13 cellular contexts compared by ENCODE assay signal in the genomic region with DNA sequence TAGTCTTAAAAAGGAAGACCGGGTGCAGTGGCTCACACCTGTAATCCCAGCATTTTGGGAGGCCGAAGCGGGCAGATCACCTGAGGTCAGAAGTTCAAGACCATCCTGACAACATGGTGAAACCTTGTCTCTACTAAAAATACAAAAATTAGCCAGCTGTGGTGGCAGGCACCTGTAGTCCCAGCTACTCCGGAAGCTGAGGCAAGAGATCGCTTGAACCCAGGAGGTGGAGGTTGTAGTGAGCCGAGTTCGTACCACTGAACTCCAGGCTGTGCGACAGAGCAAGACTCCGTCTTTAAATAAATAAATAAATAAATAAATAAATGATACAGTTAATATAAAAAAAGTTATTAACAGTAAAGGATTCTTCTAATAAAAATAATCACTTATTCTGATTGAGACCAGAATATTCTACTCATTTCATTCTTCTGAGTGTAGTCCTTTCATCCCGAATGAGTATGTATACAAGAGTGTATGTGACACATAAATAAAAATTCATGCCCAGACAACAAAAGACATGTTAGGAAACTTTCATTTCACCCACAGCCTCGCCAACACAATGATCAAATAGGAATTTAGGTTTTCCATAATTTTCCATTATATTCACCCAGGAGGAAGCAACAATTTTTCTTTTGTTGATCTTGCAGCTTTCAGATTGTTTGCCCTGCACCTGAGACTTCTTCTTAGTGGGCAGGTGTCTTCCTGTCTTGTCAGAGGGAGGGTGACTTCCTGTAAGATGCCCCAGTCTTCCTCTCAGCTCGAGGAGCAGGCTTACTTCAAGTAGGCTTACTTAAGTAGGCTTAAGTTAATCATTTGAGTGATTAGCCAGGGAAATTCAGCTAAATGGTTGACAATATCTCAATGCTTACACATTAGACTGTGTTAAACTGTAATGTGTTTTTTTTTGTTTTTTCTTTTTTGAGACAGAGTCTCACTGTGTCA. TPM values are rescaled to one million over a fixed set of nuclear protein-coding genes. Genes with fewer than 3 reads are reported as not detected.
DNase-seq lines count a peak whose midpoint lies in the region; FAIRE-seq and TF ChIP-seq lines count a peak whose summit lies in the region.
"Had no signal": no experiment of that assay in that cellular context is flagged by ENCODE, and none has a peak within 500 bp of the region (broad histone marks: within the 10 kb centered on the region; RNA-seq: fewer than 3 reads in every experiment).

No MANE protein-coding gene starts in this region.

- H3F3A ChIP-seq in PC-9 (ENCODE audit: insufficient read depth, low read depth) = no peaks in the 10 kb centered on the region; the same call in 1 of the 2 replicates

- H3K36me3 ChIP-seq in WERI-Rb-1 (no peaks in the 10 kb centered on the region), PC-9 (ENCODE audit: low read depth) (no peaks in the 10 kb centered on the region), A673 (ENCODE audit: insufficient read depth, low read length, poor library complexity, severe bottlenecking) (no peaks in the 10 kb centered on the region)
- H3K36me3 ChIP-seq: esophagus muscularis mucosa had no signal

- no peaks in the 10 kb centered on the region for H4K20me1 ChIP-seq in PC-9 (ENCODE audit: insufficient read depth)

- intact Hi-C loops in PC-9 (cut with micrococcal nuclease; ENCODE audit: unreplicated experiment) = no loop called here
- intact Hi-C loops in A673 (cut with micrococcal nuclease; ENCODE audit: unreplicated experiment) = no loop called here

- H3K27me3 ChIP-seq in WERI-Rb-1 (ENCODE audit: insufficient read depth, low read depth, severe bottlenecking) (no peaks in the 10 kb centered on the region), PC-9 (ENCODE audit: insufficient read depth, low read depth) (no peaks in the 10 kb centered on the region), A673 (replicated peaks; ENCODE audit: insufficient read depth, low read depth, low read length, poor library complexity) (no peaks in the 10 kb centered on the region)
- H3K27me3 ChIP-seq: esophagus muscularis mucosa had no signal

- TF ChIP-seq POLR2A in H54 (IDR thresholded peaks at IDR 0.05; ENCODE audit: low read depth, low read length) = no peak

- H3K9me2 ChIP-seq in PC-9 (ENCODE audit: insufficient read depth) = no peaks in the 10 kb centered on the region

- H3K4me2 ChIP-seq in PC-9 = no peak overlapping the region

- no peak for TF ChIP-seq CTCF in D721Med (IDR thresholded peaks at IDR 0.05; ENCODE audit: insufficient read depth, missing control alignments)
- no peak for TF ChIP-seq CTCF in WERI-Rb-1 (IDR thresholded peaks at IDR 0.05; ENCODE audit: low read depth, low read length)
- TF ChIP-seq CTCF in epithelial cell of esophagus (IDR thresholded peaks at IDR 0.05; ENCODE audit: insufficient read depth, low read depth, low read length, missing control alignments) = no peak
- TF ChIP-seq CTCF in PC-9 (conservative IDR thresholded peaks at IDR 0.05) = no peak
- TF ChIP-seq CTCF in A673 (conservative IDR thresholded peaks at IDR 0.05; ENCODE audit: low read depth, low read length) = no peak

- no peaks in the 10 kb centered on the region for H3K4me1 ChIP-seq in PC-9 (replicated peaks; ENCODE audit: insufficient read depth)
- H3K4me1 ChIP-seq in A673 (ENCODE audit: insufficient read depth, low read length, poor library complexity, severe bottlenecking) = no peaks in the 10 kb centered on the region
- H3K4me1 ChIP-seq: esophagus muscularis mucosa had no signal

- POLR2A ChIA-PET in HEK293T (lab: Yijun Ruan, JAX) (interaction anchor here (1.4 kb wide), 1 partner anchor 8 kb away, joined by 4 read pairs; a partner anchor contains a TSS), PC-9 (lab: Charles Lee; ENCODE audit: unreplicated experiment) (no interaction called here), A673 (lab: Charles Lee; ENCODE audit: low non-redundant PET) (no interaction called here)

- H3K27ac ChIP-seq in WERI-Rb-1 = 0 out of 2 replicates have a peak overlapping the region, but pooled peaks have one; percentile 0
- H3K27ac ChIP-seq in PC-9 = no peak overlapping the region
- H3K27ac ChIP-seq in A673 (ENCODE audit: low read depth, low read length, poor library complexity, severe bottlenecking) = no peak overlapping the region
- H3K27ac ChIP-seq: esophagus muscularis mucosa had no signal

- FAIRE-seq in D721Med (lab: Jason Lieb, UNC) (peak; percentile 82), H54 (lab: Jason Lieb, UNC) (no peak)

- no peaks in the 10 kb centered on the region for H3K79me2 ChIP-seq in PC-9 (ENCODE audit: low read depth)

- CTCF ChIA-PET in HEK293T (lab: Yijun Ruan, JAX) (no interaction called here), PC-9 (lab: Charles Lee) (interaction anchor here (0.6 kb wide), 1 partner anchor 10 kb away, joined by 5 read pairs; no protein-coding TSS in a partner anchor), A673 (lab: Charles Lee) (no interaction called here)

- no peak overlapping the region for H3K4me3 ChIP-seq in Jurkat, Clone E6-1 (ENCODE audit: low read length)
- H3K4me3 ChIP-seq in WERI-Rb-1 (ENCODE audit: low read depth, low read length) (no peak overlapping the region), epithelial cell of esophagus (ENCODE audit: low read length) (no peak overlapping the region), PC-9 (no peak overlapping the region), A673 (ENCODE audit: low read depth, low read length, poor library complexity, severe bottlenecking) (no peak overlapping the region)
- H3K4me3 ChIP-seq: esophagus muscularis mucosa had no signal

- H3K9me3 ChIP-seq in WERI-Rb-1 (ENCODE audit: severe bottlenecking) (no peaks in the 10 kb centered on the region), PC-9 (ENCODE audit: insufficient read depth, low read depth) (no peaks in the 10 kb centered on the region), A673 (ENCODE audit: low read depth, low read length, poor library complexity, severe bottlenecking) (no peaks in the 10 kb centered on the region)
- H3K9me3 ChIP-seq: esophagus muscularis mucosa had no signal

- no peak overlapping the region for H2AFZ ChIP-seq in PC-9

- BruUV-seq in PC-9 (replicated peaks; lab: Mats Ljungman, UMichigan) = no TSS peak
- BruUV-seq in A673 (replicated peaks; lab: Mats Ljungman, UMichigan) = no TSS peak

- DNase-seq in D721Med (ENCODE audit: insufficient read length, low spot score) (peak; percentile 59), WERI-Rb-1 (peak; percentile 70), epithelial cell of esophagus (ENCODE audit: low read depth) (peak; percentile 22), HEK293T (ENCODE audit: extremely low spot score) (no peak), PC-9 (no peak), A673 (ENCODE audit: low spot score) (no peak), H54 (ENCODE audit: insufficient read length, low spot score) (no peak)
- DNase-seq in Jurkat, Clone E6-1 (ENCODE audit: low read depth, low spot score) = peak; percentile 68
- DNase-seq: cerebellar nuclear complex; NCI-H1105; NCI-H526; stimulated activated CD4-positive, alpha-beta T cell treated with anti-CD3 and anti-CD28 coated beads, Interleukin-4, amount 100 ng/mL, for 1 hour had no signal

TF ChIP-seq in HEK293T, 16 proteins besides CTCF, POLR2A, EP300 and RAD21:
- no peak for TF ChIP-seq SP1 (IDR thresholded peaks at IDR 0.05)
- no peak for TF ChIP-seq FOXM1 (IDR thresholded peaks at IDR 0.05; ENCODE audit: borderline replicate concordance)
- TF ChIP-seq ARNT (IDR thresholded peaks at IDR 0.05) = no peak
- TF ChIP-seq ELF4 (IDR thresholded peaks at IDR 0.05) = no peak
- TF ChIP-seq NFRKB (IDR thresholded peaks at IDR 0.05) = no peak
- no peak for TF ChIP-seq SUZ12 (IDR thresholded peaks at IDR 0.05)
- TF ChIP-seq BHLHE40 (IDR thresholded peaks at IDR 0.05; ENCODE audit: borderline replicate concordance) = no peak
- no peak for TF ChIP-seq FOXK2 (IDR thresholded peaks at IDR 0.05)
- TF ChIP-seq, protein P1, sequence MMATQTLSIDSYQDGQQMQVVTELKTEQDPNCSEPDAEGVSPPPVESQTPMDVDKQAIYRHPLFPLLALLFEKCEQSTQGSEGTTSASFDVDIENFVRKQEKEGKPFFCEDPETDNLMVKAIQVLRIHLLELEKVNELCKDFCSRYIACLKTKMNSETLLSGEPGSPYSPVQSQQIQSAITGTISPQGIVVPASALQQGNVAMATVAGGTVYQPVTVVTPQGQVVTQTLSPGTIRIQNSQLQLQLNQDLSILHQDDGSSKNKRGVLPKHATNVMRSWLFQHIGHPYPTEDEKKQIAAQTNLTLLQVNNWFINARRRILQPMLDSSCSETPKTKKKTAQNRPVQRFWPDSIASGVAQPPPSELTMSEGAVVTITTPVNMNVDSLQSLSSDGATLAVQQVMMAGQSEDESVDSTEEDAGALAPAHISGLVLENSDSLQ (IDR thresholded peaks at IDR 0.05) = no peak
TF ChIP-seq in HEK293T: peak in this region for 0.

RNA-seq across cellular contexts. Expression of a gene that starts 7.8 kb away (rescaled TPM):
- 24.5 TPM for polyA plus RNA-seq in Jurkat, Clone E6-1 (2012; ENCODE audit: insufficient read depth, insufficient read length)
- total RNA-seq in PC-9 (2021) = 72.7 and 84.0 TPM in 2 replicates
- total RNA-seq in A673 (2021) = 11.4 and 16.3 TPM in 2 replicates

RNA-seq across cellular contexts. Expression of a gene that starts 52.2 kb away (rescaled TPM):
- polyA plus RNA-seq in Jurkat, Clone E6-1 (2012; ENCODE audit: insufficient read depth, insufficient read length) = 8.9 TPM
- 18.4 and 24.3 TPM in 2 replicates for total RNA-seq in PC-9 (2021)
- total RNA-seq in A673 (2021) = 1.0 and 2.5 TPM in 2 replicates

Comparison
In these comparisons a context has a peak if more than half of its experiments do, and no peak if none do; other contexts are left out.
1. DNase-seq: peak in D721Med (single experiment), Jurkat, Clone E6-1 (single experiment), WERI-Rb-1 (single experiment) and epithelial cell of esophagus (single experiment); none in HEK293T (single experiment), PC-9 (0 of 2), A673 (single experiment) and H54 (single experiment).